In genomic region chr2:96918092-96918753, GRCh38 we compare ENCODE assay signal across 30 cellular contexts.
"Had no signal": no experiment of that assay in that cellular context is flagged by ENCODE, and none has a peak within 500 bp of the region (broad histone marks: within the 10 kb centered on the region; RNA-seq: fewer than 3 reads in every experiment).

No MANE protein-coding gene starts in this region.

- H3K27me3 Mint-ChIP-seq: naive thymus-derived CD8-positive, alpha-beta T cell had no signal

- H3K27me3 ChIP-seq: colonic mucosa, gastroesophageal sphincter, heart left ventricle, left lung, ovary, sigmoid colon, spleen, testis, tibial artery, upper lobe of right lung, uterus had no signal

- H3K4me3 Mint-ChIP-seq: dendritic cell treated with granulocyte-macrophage colony-stimulating factor and Interleukin-4, amounts not matched to agents 40 ng/mL and 50 ng/mL, for 4 days; endodermal cell; naive thymus-derived CD8-positive, alpha-beta T cell; nephron progenitor cell; stimulated activated memory B cell treated with anti-CD40 and anti-IgM and Interleukin-4, amounts not matched to agents 10 μg/mL and 1 μg/mL and 100 μg/mL, for 72 hours had no signal

- ATAC-seq: esophagus mucosa; gastroesophageal sphincter; heart left ventricle; left cardiac atrium; left lung; naive thymus-derived CD8-positive, alpha-beta T cell; psoas muscle; right cardiac atrium; stimulated activated memory B cell treated with anti-CD40 and anti-IgM and Interleukin-4, amounts not matched to agents 10 μg/mL and 1 μg/mL and 100 μg/mL, for 72 hours; stimulated activated naive CD8-positive, alpha-beta T cell treated with anti-CD3 and anti-CD28 coated beads, Interleukin-15, Interleukin-2, amounts not matched to agents 100 U/mL and 50 U/mL, for 24 hours; upper lobe of right lung had no signal

- H3K27ac Mint-ChIP-seq: dendritic cell treated with granulocyte-macrophage colony-stimulating factor and Interleukin-4, amounts not matched to agents 40 ng/mL and 50 ng/mL, for 4 days; endodermal cell; nephron progenitor cell; stimulated activated memory B cell treated with anti-CD40 and anti-IgM and Interleukin-4, amounts not matched to agents 10 μg/mL and 1 μg/mL and 100 μg/mL, for 72 hours had no signal

- DNase-seq: colonic mucosa; effector CD8-positive, alpha-beta T cell; endodermal cell; foreskin fibroblast; hippocampal formation; left cardiac atrium; mesenchymal stem cell; midbrain; naive thymus-derived CD8-positive, alpha-beta T cell; nephron progenitor cell; occipital lobe; ovary; right cardiac atrium; sigmoid colon; spleen; stimulated activated CD4-positive, alpha-beta T cell treated with anti-CD3 and anti-CD28 coated beads, Interleukin-4, amount 100 ng/mL, for 4 hours; stimulated activated naive CD8-positive, alpha-beta T cell treated with anti-CD3 and anti-CD28 coated beads, Interleukin-15, Interleukin-2, amounts not matched to agents 100 U/mL and 50 U/mL, for 24 hours; substantia nigra; testis; tibial artery; upper lobe of right lung; uterus had no signal

- H3K36me3 Mint-ChIP-seq: stimulated activated memory B cell treated with anti-CD40 and anti-IgM and Interleukin-4, amounts not matched to agents 10 μg/mL and 1 μg/mL and 100 μg/mL, for 72 hours had no signal

- H3K36me3 ChIP-seq: colonic mucosa, gastroesophageal sphincter, heart left ventricle, left lung, ovary, sigmoid colon, spleen, tibial artery, upper lobe of right lung, uterus had no signal

- H3K4me3 ChIP-seq: colonic mucosa, gastroesophageal sphincter, heart left ventricle, left lung, ovary, psoas muscle, sigmoid colon, spleen, testis, tibial artery, upper lobe of right lung, uterus had no signal

- FAIRE-seq: islet of Langerhans had no signal

- H3K27ac ChIP-seq: colonic mucosa, gastroesophageal sphincter, left lung, ovary, psoas muscle, sigmoid colon, spleen, testis, tibial artery, upper lobe of right lung, uterus had no signal

- H3K9me3 ChIP-seq: colonic mucosa, gastroesophageal sphincter, ovary, sigmoid colon, testis, tibial artery, upper lobe of right lung, uterus had no signal

- H3K4me1 ChIP-seq: colonic mucosa, psoas muscle, testis, tibial artery had no signal

- H3K9me3 Mint-ChIP-seq: endodermal cell; stimulated activated memory B cell treated with anti-CD40 and anti-IgM and Interleukin-4, amounts not matched to agents 10 μg/mL and 1 μg/mL and 100 μg/mL, for 72 hours had no signal
